Comparison of ENCODE assay signal across 1 cellular context in the genomic region with DNA sequence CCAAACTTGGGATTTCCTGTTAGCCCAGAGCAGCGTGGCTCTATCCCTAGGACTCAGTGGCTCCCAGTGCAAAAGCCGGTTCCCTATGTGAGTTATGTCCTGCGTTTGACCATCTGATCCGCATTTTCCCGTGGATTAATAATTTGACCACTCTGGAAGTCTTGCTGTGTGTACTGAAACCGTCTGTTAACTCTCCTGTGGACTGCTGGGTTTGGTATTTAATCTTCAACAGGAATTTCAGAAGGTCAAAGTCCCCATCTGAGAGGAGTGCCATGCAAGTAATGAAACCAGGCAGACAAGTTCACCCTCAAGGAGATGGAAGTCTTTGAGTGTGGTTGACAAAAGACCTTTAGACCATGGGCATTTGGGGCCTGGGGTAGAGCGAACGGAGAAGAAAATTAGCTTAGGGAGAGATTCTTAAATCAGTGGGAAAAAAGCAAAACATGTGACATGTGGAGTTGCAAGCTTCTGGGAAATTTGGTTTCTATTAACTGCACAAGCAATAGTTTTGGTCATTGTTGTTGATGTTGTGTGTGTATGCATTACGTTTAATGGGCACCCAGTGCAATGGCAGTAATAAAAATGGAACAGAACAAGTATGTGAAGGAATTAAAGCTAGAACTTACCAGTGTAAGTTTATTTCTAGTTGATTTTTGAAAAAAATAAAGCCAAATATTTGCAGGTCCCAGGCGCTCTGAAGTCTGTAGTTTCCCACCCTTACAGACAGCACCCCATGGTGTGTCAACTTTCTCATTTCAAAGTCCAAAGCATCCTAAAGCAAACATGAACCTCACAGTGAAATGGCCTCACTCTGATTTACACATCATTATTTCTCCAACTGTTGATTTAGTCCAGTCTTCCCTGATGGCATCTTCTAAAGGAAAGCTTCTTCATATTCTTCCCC.
TF ChIP-seq lines count a peak whose summit lies in the region.

No MANE protein-coding gene starts in this region.

TF ChIP-seq in HepG2, 621 proteins besides CTCF, POLR2A, EP300 and RAD21 (continued from another document and continues in another):
- TF ChIP-seq ZNF234 (CRISPR knock-in tag; conservative IDR thresholded peaks at IDR 0.05) (no peak), ZNF773 (CRISPR knock-in tag; IDR thresholded peaks at IDR 0.05; ENCODE audit: borderline replicate concordance) (no peak), ZSCAN29 (CRISPR knock-in tag; conservative IDR thresholded peaks at IDR 0.05) (peak; percentile 84), RBM22 (optimal IDR thresholded peaks at IDR 0.05; ENCODE audit: low read length) (no peak), PHB2 (IDR thresholded peaks at IDR 0.05; ENCODE audit: partially characterized antibody) (no peak), ZNF720 (CRISPR knock-in tag; IDR thresholded peaks at IDR 0.05) (no peak), DPF2 (CRISPR knock-in tag; IDR thresholded peaks at IDR 0.05; ENCODE audit: borderline replicate concordance, low read depth) (peak; percentile 80), GTF2F1 (IDR thresholded peaks at IDR 0.05; ENCODE audit: low read length) (no peak), NFRKB (IDR thresholded peaks at IDR 0.05) (no peak), ZNF616 (CRISPR knock-in tag; IDR thresholded peaks at IDR 0.05; ENCODE audit: low read depth) (no peak), FOXJ3 (CRISPR knock-in tag; IDR thresholded peaks at IDR 0.05; ENCODE audit: borderline replicate concordance) (peak; percentile 70; the same call in 1 of the 2 replicates), ZBTB42 (CRISPR knock-in tag; IDR thresholded peaks at IDR 0.05) (no peak), ZC3H4 (CRISPR knock-in tag; IDR thresholded peaks at IDR 0.05; ENCODE audit: borderline replicate concordance) (no peak), ZIK1 (CRISPR knock-in tag; IDR thresholded peaks at IDR 0.05; ENCODE audit: borderline replicate concordance, low read depth) (no peak), CEBPG (CRISPR knock-in tag; IDR thresholded peaks at IDR 0.05) (peak; percentile 68), SYNCRIP (IDR thresholded peaks at IDR 0.05; ENCODE audit: insufficient read depth, low read depth, low read length) (no peak), TBX3 (IDR thresholded peaks at IDR 0.05; ENCODE audit: borderline replicate concordance) (peak; percentile 62; the same call in 1 of the 2 replicates), BORCS8-MEF2B (CRISPR knock-in tag; IDR thresholded peaks at IDR 0.05) (no peak), ZNF724P (CRISPR knock-in tag; IDR thresholded peaks at IDR 0.05; ENCODE audit: borderline replicate concordance) (no peak), ZKSCAN5 (CRISPR knock-in tag; IDR thresholded peaks at IDR 0.05) (no peak), ZNF468 (CRISPR knock-in tag; IDR thresholded peaks at IDR 0.05) (no peak), ZNF496 (CRISPR knock-in tag; IDR thresholded peaks at IDR 0.05; ENCODE audit: insufficient replicate concordance) (no peak), SMAD9 (CRISPR knock-in tag; IDR thresholded peaks at IDR 0.05) (0 out of 2 replicates have a peak, but pooled peaks have one; percentile 17), ZNF572 (CRISPR knock-in tag; IDR thresholded peaks at IDR 0.05) (no peak), ZFYVE20 (CRISPR knock-in tag; IDR thresholded peaks at IDR 0.05; ENCODE audit: borderline replicate concordance, low read depth) (no peak), GLI4 (CRISPR knock-in tag; IDR thresholded peaks at IDR 0.05; ENCODE audit: borderline replicate concordance) (no peak)
- TF ChIP-seq, protein P1, sequence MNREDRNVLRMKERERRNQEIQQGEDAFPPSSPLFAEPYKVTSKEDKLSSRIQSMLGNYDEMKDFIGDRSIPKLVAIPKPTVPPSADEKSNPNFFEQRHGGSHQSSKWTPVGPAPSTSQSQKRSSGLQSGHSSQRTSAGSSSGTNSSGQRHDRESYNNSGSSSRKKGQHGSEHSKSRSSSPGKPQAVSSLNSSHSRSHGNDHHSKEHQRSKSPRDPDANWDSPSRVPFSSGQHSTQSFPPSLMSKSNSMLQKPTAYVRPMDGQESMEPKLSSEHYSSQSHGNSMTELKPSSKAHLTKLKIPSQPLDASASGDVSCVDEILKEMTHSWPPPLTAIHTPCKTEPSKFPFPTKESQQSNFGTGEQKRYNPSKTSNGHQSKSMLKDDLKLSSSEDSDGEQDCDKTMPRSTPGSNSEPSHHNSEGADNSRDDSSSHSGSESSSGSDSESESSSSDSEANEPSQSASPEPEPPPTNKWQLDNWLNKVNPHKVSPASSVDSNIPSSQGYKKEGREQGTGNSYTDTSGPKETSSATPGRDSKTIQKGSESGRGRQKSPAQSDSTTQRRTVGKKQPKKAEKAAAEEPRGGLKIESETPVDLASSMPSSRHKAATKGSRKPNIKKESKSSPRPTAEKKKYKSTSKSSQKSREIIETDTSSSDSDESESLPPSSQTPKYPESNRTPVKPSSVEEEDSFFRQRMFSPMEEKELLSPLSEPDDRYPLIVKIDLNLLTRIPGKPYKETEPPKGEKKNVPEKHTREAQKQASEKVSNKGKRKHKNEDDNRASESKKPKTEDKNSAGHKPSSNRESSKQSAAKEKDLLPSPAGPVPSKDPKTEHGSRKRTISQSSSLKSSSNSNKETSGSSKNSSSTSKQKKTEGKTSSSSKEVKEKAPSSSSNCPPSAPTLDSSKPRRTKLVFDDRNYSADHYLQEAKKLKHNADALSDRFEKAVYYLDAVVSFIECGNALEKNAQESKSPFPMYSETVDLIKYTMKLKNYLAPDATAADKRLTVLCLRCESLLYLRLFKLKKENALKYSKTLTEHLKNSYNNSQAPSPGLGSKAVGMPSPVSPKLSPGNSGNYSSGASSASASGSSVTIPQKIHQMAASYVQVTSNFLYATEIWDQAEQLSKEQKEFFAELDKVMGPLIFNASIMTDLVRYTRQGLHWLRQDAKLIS (CRISPR knock-in tag; IDR thresholded peaks at IDR 0.05): no peak
- TF ChIP-seq, protein P2, sequence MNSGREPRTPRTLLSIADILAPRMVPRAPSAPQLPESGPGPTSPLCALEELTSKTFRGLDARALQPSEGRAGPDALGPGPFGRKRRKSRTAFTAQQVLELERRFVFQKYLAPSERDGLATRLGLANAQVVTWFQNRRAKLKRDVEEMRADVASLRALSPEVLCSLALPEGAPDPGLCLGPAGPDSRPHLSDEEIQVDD (CRISPR knock-in tag; IDR thresholded peaks at IDR 0.05; ENCODE audit: borderline replicate concordance): no peak
- TF ChIP-seq, protein P3, sequence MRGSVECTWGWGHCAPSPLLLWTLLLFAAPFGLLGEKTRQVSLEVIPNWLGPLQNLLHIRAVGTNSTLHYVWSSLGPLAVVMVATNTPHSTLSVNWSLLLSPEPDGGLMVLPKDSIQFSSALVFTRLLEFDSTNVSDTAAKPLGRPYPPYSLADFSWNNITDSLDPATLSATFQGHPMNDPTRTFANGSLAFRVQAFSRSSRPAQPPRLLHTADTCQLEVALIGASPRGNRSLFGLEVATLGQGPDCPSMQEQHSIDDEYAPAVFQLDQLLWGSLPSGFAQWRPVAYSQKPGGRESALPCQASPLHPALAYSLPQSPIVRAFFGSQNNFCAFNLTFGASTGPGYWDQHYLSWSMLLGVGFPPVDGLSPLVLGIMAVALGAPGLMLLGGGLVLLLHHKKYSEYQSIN (CRISPR knock-in tag; IDR thresholded peaks at IDR 0.05; ENCODE audit: borderline replicate concordance): no peak
- TF ChIP-seq, protein P4, sequence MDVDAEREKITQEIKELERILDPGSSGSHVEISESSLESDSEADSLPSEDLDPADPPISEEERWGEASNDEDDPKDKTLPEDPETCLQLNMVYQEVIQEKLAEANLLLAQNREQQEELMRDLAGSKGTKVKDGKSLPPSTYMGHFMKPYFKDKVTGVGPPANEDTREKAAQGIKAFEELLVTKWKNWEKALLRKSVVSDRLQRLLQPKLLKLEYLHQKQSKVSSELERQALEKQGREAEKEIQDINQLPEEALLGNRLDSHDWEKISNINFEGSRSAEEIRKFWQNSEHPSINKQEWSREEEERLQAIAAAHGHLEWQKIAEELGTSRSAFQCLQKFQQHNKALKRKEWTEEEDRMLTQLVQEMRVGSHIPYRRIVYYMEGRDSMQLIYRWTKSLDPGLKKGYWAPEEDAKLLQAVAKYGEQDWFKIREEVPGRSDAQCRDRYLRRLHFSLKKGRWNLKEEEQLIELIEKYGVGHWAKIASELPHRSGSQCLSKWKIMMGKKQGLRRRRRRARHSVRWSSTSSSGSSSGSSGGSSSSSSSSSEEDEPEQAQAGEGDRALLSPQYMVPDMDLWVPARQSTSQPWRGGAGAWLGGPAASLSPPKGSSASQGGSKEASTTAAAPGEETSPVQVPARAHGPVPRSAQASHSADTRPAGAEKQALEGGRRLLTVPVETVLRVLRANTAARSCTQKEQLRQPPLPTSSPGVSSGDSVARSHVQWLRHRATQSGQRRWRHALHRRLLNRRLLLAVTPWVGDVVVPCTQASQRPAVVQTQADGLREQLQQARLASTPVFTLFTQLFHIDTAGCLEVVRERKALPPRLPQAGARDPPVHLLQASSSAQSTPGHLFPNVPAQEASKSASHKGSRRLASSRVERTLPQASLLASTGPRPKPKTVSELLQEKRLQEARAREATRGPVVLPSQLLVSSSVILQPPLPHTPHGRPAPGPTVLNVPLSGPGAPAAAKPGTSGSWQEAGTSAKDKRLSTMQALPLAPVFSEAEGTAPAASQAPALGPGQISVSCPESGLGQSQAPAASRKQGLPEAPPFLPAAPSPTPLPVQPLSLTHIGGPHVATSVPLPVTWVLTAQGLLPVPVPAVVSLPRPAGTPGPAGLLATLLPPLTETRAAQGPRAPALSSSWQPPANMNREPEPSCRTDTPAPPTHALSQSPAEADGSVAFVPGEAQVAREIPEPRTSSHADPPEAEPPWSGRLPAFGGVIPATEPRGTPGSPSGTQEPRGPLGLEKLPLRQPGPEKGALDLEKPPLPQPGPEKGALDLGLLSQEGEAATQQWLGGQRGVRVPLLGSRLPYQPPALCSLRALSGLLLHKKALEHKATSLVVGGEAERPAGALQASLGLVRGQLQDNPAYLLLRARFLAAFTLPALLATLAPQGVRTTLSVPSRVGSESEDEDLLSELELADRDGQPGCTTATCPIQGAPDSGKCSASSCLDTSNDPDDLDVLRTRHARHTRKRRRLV (CRISPR knock-in tag; IDR thresholded peaks at IDR 0.05): no peak
- TF ChIP-seq, protein P5, sequence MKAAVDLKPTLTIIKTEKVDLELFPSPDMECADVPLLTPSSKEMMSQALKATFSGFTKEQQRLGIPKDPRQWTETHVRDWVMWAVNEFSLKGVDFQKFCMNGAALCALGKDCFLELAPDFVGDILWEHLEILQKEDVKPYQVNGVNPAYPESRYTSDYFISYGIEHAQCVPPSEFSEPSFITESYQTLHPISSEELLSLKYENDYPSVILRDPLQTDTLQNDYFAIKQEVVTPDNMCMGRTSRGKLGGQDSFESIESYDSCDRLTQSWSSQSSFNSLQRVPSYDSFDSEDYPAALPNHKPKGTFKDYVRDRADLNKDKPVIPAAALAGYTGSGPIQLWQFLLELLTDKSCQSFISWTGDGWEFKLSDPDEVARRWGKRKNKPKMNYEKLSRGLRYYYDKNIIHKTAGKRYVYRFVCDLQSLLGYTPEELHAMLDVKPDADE (CRISPR knock-in tag; IDR thresholded peaks at IDR 0.05): no peak
- TF ChIP-seq, protein P6, sequence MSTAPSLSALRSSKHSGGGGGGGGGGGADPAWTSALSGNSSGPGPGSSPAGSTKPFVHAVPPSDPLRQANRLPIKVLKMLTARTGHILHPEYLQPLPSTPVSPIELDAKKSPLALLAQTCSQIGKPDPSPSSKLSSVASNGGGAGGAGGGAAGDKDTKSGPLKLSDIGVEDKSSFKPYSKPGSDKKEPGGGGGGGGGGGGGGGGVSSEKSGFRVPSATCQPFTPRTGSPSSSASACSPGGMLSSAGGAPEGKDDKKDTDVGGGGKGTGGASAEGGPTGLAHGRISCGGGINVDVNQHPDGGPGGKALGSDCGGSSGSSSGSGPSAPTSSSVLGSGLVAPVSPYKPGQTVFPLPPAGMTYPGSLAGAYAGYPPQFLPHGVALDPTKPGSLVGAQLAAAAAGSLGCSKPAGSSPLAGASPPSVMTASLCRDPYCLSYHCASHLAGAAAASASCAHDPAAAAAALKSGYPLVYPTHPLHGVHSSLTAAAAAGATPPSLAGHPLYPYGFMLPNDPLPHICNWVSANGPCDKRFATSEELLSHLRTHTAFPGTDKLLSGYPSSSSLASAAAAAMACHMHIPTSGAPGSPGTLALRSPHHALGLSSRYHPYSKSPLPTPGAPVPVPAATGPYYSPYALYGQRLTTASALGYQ (CRISPR knock-in tag; IDR thresholded peaks at IDR 0.05): 0 out of 2 replicates have a peak, but pooled peaks have one; percentile 53
- TF ChIP-seq, protein P7, sequence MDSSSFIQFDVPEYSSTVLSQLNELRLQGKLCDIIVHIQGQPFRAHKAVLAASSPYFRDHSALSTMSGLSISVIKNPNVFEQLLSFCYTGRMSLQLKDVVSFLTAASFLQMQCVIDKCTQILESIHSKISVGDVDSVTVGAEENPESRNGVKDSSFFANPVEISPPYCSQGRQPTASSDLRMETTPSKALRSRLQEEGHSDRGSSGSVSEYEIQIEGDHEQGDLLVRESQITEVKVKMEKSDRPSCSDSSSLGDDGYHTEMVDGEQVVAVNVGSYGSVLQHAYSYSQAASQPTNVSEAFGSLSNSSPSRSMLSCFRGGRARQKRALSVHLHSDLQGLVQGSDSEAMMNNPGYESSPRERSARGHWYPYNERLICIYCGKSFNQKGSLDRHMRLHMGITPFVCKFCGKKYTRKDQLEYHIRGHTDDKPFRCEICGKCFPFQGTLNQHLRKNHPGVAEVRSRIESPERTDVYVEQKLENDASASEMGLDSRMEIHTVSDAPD (CRISPR knock-in tag; IDR thresholded peaks at IDR 0.05): no peak
- TF ChIP-seq, protein P8, sequence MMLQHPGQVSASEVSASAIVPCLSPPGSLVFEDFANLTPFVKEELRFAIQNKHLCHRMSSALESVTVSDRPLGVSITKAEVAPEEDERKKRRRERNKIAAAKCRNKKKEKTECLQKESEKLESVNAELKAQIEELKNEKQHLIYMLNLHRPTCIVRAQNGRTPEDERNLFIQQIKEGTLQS (CRISPR knock-in tag; IDR thresholded peaks at IDR 0.05): no peak
- TF ChIP-seq, protein P9, sequence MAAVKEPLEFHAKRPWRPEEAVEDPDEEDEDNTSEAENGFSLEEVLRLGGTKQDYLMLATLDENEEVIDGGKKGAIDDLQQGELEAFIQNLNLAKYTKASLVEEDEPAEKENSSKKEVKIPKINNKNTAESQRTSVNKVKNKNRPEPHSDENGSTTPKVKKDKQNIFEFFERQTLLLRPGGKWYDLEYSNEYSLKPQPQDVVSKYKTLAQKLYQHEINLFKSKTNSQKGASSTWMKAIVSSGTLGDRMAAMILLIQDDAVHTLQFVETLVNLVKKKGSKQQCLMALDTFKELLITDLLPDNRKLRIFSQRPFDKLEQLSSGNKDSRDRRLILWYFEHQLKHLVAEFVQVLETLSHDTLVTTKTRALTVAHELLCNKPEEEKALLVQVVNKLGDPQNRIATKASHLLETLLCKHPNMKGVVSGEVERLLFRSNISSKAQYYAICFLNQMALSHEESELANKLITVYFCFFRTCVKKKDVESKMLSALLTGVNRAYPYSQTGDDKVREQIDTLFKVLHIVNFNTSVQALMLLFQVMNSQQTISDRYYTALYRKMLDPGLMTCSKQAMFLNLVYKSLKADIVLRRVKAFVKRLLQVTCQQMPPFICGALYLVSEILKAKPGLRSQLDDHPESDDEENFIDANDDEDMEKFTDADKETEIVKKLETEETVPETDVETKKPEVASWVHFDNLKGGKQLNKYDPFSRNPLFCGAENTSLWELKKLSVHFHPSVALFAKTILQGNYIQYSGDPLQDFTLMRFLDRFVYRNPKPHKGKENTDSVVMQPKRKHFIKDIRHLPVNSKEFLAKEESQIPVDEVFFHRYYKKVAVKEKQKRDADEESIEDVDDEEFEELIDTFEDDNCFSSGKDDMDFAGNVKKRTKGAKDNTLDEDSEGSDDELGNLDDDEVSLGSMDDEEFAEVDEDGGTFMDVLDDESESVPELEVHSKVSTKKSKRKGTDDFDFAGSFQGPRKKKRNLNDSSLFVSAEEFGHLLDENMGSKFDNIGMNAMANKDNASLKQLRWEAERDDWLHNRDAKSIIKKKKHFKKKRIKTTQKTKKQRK (IDR thresholded peaks at IDR 0.05; ENCODE audit: low read length): no peak
